27 cellular contexts compared by ENCODE assay signal in genomic region chr6:155250701-155251381, GRCh38. TPM values are rescaled to one million over a fixed set of nuclear protein-coding genes. Genes with fewer than 3 reads are reported as not detected.
DNase-seq lines count a peak whose midpoint lies in the region; ATAC-seq and TF ChIP-seq lines count a peak whose summit lies in the region.
"Had no signal": no experiment of that assay in that cellular context is flagged by ENCODE, and none has a peak within 500 bp of the region (broad histone marks: within the 10 kb centered on the region; RNA-seq: fewer than 3 reads in every experiment).

No MANE protein-coding gene starts in this region.

- no peaks in the 10 kb centered on the region for H3K9me3 Mint-ChIP-seq in activated naive CD4-positive, alpha-beta T cell treated with anti-CD3 and anti-CD28 coated beads, Interleukin-2, amount 50 U/mL, for 24 hours
- no peaks in the 10 kb centered on the region for H3K9me3 Mint-ChIP-seq in activated naive CD4-positive, alpha-beta T cell treated with anti-CD3 and anti-CD28 coated beads, Interleukin-2, amount 10 ng/mL, durations not matched to agents 7 days and 5 days
- no peaks in the 10 kb centered on the region for H3K9me3 Mint-ChIP-seq in chondrocyte (ENCODE audit: low read depth)
- no peaks in the 10 kb centered on the region for H3K9me3 Mint-ChIP-seq in neural crest cell
- H3K9me3 Mint-ChIP-seq in stimulated activated naive CD8-positive, alpha-beta T cell treated with anti-CD3 and anti-CD28 coated beads, Interleukin-15, amount 100 ng/mL, for 72 hours, result no peaks in the 10 kb centered on the region
- H3K9me3 Mint-ChIP-seq: CD8-positive, alpha-beta memory T cell; GM23338 had no signal

- peaks cover 14% of the 10 kb centered on the region for H3K36me3 Mint-ChIP-seq in activated naive CD4-positive, alpha-beta T cell treated with anti-CD3 and anti-CD28 coated beads, Interleukin-2, amount 50 U/mL, for 24 hours
- H3K36me3 Mint-ChIP-seq in activated naive CD4-positive, alpha-beta T cell treated with anti-CD3 and anti-CD28 coated beads, Interleukin-2, amount 10 ng/mL, durations not matched to agents 7 days and 5 days, result peaks cover 19% of the 10 kb centered on the region
- H3K36me3 Mint-ChIP-seq in chondrocyte (ENCODE audit: low read depth) (peaks cover 13% of the 10 kb centered on the region), neural crest cell (ENCODE audit: low read depth) (peaks cover 23% of the 10 kb centered on the region)

- H3K27me3 ChIP-seq in heart right ventricle, result no peaks in the 10 kb centered on the region

- no peaks in the 10 kb centered on the region for H3K9me3 ChIP-seq in heart right ventricle

- peak overlapping the region in 8 of 10 donors; percentile 20 to 68 (median 46) for H3K27ac ChIP-seq in heart right ventricle
- H3K27ac ChIP-seq: C4-2B, HL-60 had no signal

- H3K4me1 ChIP-seq in heart right ventricle, result peaks cover 0 to 34% (median 9%) of the 10 kb centered on the region in 9 donors

- DNase-seq in activated naive CD4-positive, alpha-beta T cell treated with anti-CD3 and anti-CD28 coated beads, Interleukin-2, amount 10 ng/mL, durations not matched to agents 7 days and 5 days, result no peak
- no peak for DNase-seq in chondrocyte (ENCODE audit: low spot score)
- no peak for DNase-seq in heart right ventricle
- no peak for DNase-seq in neural crest cell (ENCODE audit: low read depth, low spot score)
- no peak for DNase-seq in omental fat pad (ENCODE audit: low spot score)
- DNase-seq in stimulated activated naive CD8-positive, alpha-beta T cell treated with anti-CD3 and anti-CD28 coated beads, Interleukin-15, Interleukin-2, amounts not matched to agents 100 U/mL and 50 U/mL, for 24 hours, result no peak
- DNase-seq in stimulated activated naive CD8-positive, alpha-beta T cell treated with anti-CD3 and anti-CD28 coated beads, Interleukin-15, amount 100 ng/mL, for 72 hours, result no peak
- DNase-seq: AML-193; Calu3; CD8-positive, alpha-beta memory T cell; DMS153; HCEC 1CT; KG1; NCI-H1092; NCI-H1436; NCI-H1930; NCI-H2227 treated with DMSO at 0.1 percent for 48 hours; NCI-H510A; NCI-H748 treated with DMSO at 0.1 percent for 48 hours had no signal

- intact Hi-C loops in heart right ventricle (cut with DNase I), result loop anchor here in 1 of 10 donors (5.0 kb wide), 1 partner anchor 319 kb away; no protein-coding TSS in a partner anchor

- ATAC-seq in heart right ventricle (peak in 6 of 8 donors; percentile 19 to 61 (median 43)), omental fat pad (ENCODE audit: low FRiP score) (no peak)
- ATAC-seq in stimulated activated naive CD8-positive, alpha-beta T cell treated with anti-CD3 and anti-CD28 coated beads, Interleukin-15, Interleukin-2, amounts not matched to agents 100 U/mL and 50 U/mL, for 24 hours, result no peak
- no peak for ATAC-seq in stimulated activated naive CD8-positive, alpha-beta T cell treated with anti-CD3 and anti-CD28 coated beads, Interleukin-15, amount 100 ng/mL, for 72 hours
- ATAC-seq: GM23338 had no signal

- H3K4me1 Mint-ChIP-seq in activated naive CD4-positive, alpha-beta T cell treated with anti-CD3 and anti-CD28 coated beads, Interleukin-2, amount 50 U/mL, for 24 hours, result peaks cover 5% of the 10 kb centered on the region
- no peaks in the 10 kb centered on the region for H3K4me1 Mint-ChIP-seq in activated naive CD4-positive, alpha-beta T cell treated with anti-CD3 and anti-CD28 coated beads, Interleukin-2, amount 10 ng/mL, durations not matched to agents 7 days and 5 days
- H3K4me1 Mint-ChIP-seq in chondrocyte (ENCODE audit: low read depth) (peaks cover 57% of the 10 kb centered on the region), neural crest cell (peaks cover 5% of the 10 kb centered on the region)
- H3K4me1 Mint-ChIP-seq in stimulated activated naive CD8-positive, alpha-beta T cell treated with anti-CD3 and anti-CD28 coated beads, Interleukin-15, amount 100 ng/mL, for 72 hours, result peaks cover 5% of the 10 kb centered on the region
- H3K4me1 Mint-ChIP-seq: CD8-positive, alpha-beta memory T cell had no signal

- H3K27me3 Mint-ChIP-seq in activated naive CD4-positive, alpha-beta T cell treated with anti-CD3 and anti-CD28 coated beads, Interleukin-2, amount 50 U/mL, for 24 hours, result no peaks in the 10 kb centered on the region
- no peaks in the 10 kb centered on the region for H3K27me3 Mint-ChIP-seq in activated naive CD4-positive, alpha-beta T cell treated with anti-CD3 and anti-CD28 coated beads, Interleukin-2, amount 10 ng/mL, durations not matched to agents 7 days and 5 days
- H3K27me3 Mint-ChIP-seq in chondrocyte (ENCODE audit: low read depth) (no peaks in the 10 kb centered on the region), neural crest cell (ENCODE audit: low read depth) (no peaks in the 10 kb centered on the region)
- no peaks in the 10 kb centered on the region for H3K27me3 Mint-ChIP-seq in stimulated activated naive CD8-positive, alpha-beta T cell treated with anti-CD3 and anti-CD28 coated beads, Interleukin-15, amount 100 ng/mL, for 72 hours
- H3K27me3 Mint-ChIP-seq: CD8-positive, alpha-beta memory T cell had no signal

- WGBS in heart right ventricle, 2 donors, result 67 to 73% methylated on average over 10 of the region's 10 CpGs

- no peak for TF ChIP-seq CTCF in chondrocyte (IDR thresholded peaks at IDR 0.05)
- TF ChIP-seq CTCF in heart right ventricle (IDR thresholded peaks at IDR 0.05), result no peak
- no peak for TF ChIP-seq CTCF in neural crest cell (conservative IDR thresholded peaks at IDR 0.05)
- TF ChIP-seq CTCF in omental fat pad (IDR thresholded peaks at IDR 0.05), result no peak

- CTCF ChIA-PET in activated naive CD4-positive, alpha-beta T cell treated with anti-CD3 and anti-CD28 coated beads, Interleukin-2, amount 10 ng/mL, durations not matched to agents 7 days and 5 days (lab: Charles Lee), result interaction anchor here (0.8 to 2.5 kb wide), 6 partner anchors 16 to 575 kb away, joined by 3 to 11 read pairs (median 4); no protein-coding TSS in a partner anchor

- H3K4me3 ChIP-seq in heart right ventricle, result no peak overlapping the region
- H3K4me3 ChIP-seq: GM23338 had no signal

- peaks cover 0 to 68% (median 20%) of the 10 kb centered on the region in 9 donors for H3K36me3 ChIP-seq in heart right ventricle

- no peak overlapping the region for H3K4me3 Mint-ChIP-seq in activated naive CD4-positive, alpha-beta T cell treated with anti-CD3 and anti-CD28 coated beads, Interleukin-2, amount 50 U/mL, for 24 hours
- H3K4me3 Mint-ChIP-seq in activated naive CD4-positive, alpha-beta T cell treated with anti-CD3 and anti-CD28 coated beads, Interleukin-2, amount 10 ng/mL, durations not matched to agents 7 days and 5 days, result no peak overlapping the region
- H3K4me3 Mint-ChIP-seq in chondrocyte (ENCODE audit: unreplicated experiment) (no peak overlapping the region), neural crest cell (no peak overlapping the region)
- no peak overlapping the region for H3K4me3 Mint-ChIP-seq in stimulated activated naive CD8-positive, alpha-beta T cell treated with anti-CD3 and anti-CD28 coated beads, Interleukin-15, amount 100 ng/mL, for 72 hours
- H3K4me3 Mint-ChIP-seq: CD8-positive, alpha-beta memory T cell; GM23338 had no signal

- H3K27ac Mint-ChIP-seq in activated naive CD4-positive, alpha-beta T cell treated with anti-CD3 and anti-CD28 coated beads, Interleukin-2, amount 50 U/mL, for 24 hours, result peak overlapping the region; percentile 17
- no peak overlapping the region for H3K27ac Mint-ChIP-seq in activated naive CD4-positive, alpha-beta T cell treated with anti-CD3 and anti-CD28 coated beads, Interleukin-2, amount 10 ng/mL, durations not matched to agents 7 days and 5 days
- H3K27ac Mint-ChIP-seq in chondrocyte (ENCODE audit: unreplicated experiment) (peak overlapping the region; percentile 43), neural crest cell (ENCODE audit: unreplicated experiment) (peak overlapping the region; percentile 32)
- no peak overlapping the region for H3K27ac Mint-ChIP-seq in stimulated activated naive CD8-positive, alpha-beta T cell treated with anti-CD3 and anti-CD28 coated beads, Interleukin-15, amount 100 ng/mL, for 72 hours
- H3K27ac Mint-ChIP-seq: GM23338 had no signal

RNA-seq across cellular contexts. Expression of gene CLDN20, which starts 13.0 kb away (rescaled TPM):
- total RNA-seq in chondrocyte (not detected in 3 replicates), heart right ventricle (not detected), neural crest cell (not detected in 2 replicates), omental fat pad (not detected)
- not detected for polyA plus RNA-seq in heart right ventricle
- total RNA-seq: A172; Calu3; CD8-positive, alpha-beta memory T cell; Daoy; GM23338; HT1080 had no signal
- polyA plus RNA-seq: AG04450; CD8-positive, alpha-beta memory T cell had no signal

Comparison
In these comparisons a context has a peak if more than half of its experiments do, and no peak if none do; other contexts are left out.
1. H3K27ac Mint-ChIP-seq: peak in activated naive CD4-positive, alpha-beta T cell treated with anti-CD3 and anti-CD28 coated beads, Interleukin-2, amount 50 U/mL, for 24 hours (single experiment), chondrocyte (single experiment) and neural crest cell (single experiment); none in activated naive CD4-positive, alpha-beta T cell treated with anti-CD3 and anti-CD28 coated beads, Interleukin-2, amount 10 ng/mL, durations not matched to agents 7 days and 5 days (single experiment) and stimulated activated naive CD8-positive, alpha-beta T cell treated with anti-CD3 and anti-CD28 coated beads, Interleukin-15, amount 100 ng/mL, for 72 hours (0 of 2).
2. ATAC-seq: peak in heart right ventricle (6 of 8); none in omental fat pad (single experiment), stimulated activated naive CD8-positive, alpha-beta T cell treated with anti-CD3 and anti-CD28 coated beads, Interleukin-15, Interleukin-2, amounts not matched to agents 100 U/mL and 50 U/mL, for 24 hours (single experiment) and stimulated activated naive CD8-positive, alpha-beta T cell treated with anti-CD3 and anti-CD28 coated beads, Interleukin-15, amount 100 ng/mL, for 72 hours (single experiment).